Comparison of ENCODE assay signal across 11 cellular contexts in genomic region chr9:112774006-112774996, GRCh38. TPM values are rescaled to one million over a fixed set of nuclear protein-coding genes. Genes with fewer than 3 reads are reported as not detected.
A peak's percentile ranks its signal among the peaks of the same experiment; 100 is the strongest.
DNase-seq lines count a peak whose midpoint lies in the region; ATAC-seq and TF ChIP-seq lines count a peak whose summit lies in the region.
"Had no signal": no experiment of that assay in that cellular context is flagged by ENCODE, and none has a peak within 500 bp of the region (broad histone marks: within the 10 kb centered on the region; RNA-seq: fewer than 3 reads in every experiment).

No MANE protein-coding gene starts in this region.

- H3K79me2 ChIP-seq in Karpas-422 (ENCODE audit: low read length) (peaks cover 80% of the 10 kb centered on the region), SK-N-SH (ENCODE audit: insufficient read depth) (no peaks in the 10 kb centered on the region)

- H4K20me1 ChIP-seq in Karpas-422 (ENCODE audit: insufficient read depth, low read depth, low read length) (peaks cover 42% of the 10 kb centered on the region), SK-N-SH (ENCODE audit: insufficient read depth) (no peaks in the 10 kb centered on the region)

- no peaks in the 10 kb centered on the region for H3K36me3 ChIP-seq in Karpas-422 (ENCODE audit: insufficient read depth, low read length)
- no peaks in the 10 kb centered on the region for H3K36me3 ChIP-seq in SK-N-SH (replicated peaks in 1 of 2; ENCODE audit: control insufficient read depth in 1 of 2, insufficient read depth in 2 of 2, low read length in 1 of 2)
- H3K36me3 ChIP-seq: cardiac muscle cell, left lung had no signal

- peak overlapping the region; percentile 16 for H3K27ac ChIP-seq in Karpas-422 (ENCODE audit: low read length)
- H3K27ac ChIP-seq in SK-N-SH (ENCODE audit: low read depth in 2 of 2, low read length in 1 of 2): no peak overlapping the region
- H3K27ac ChIP-seq: cardiac muscle cell, left lung had no signal

- WGBS in SK-N-SH (ENCODE audit: low lambda C conversion rate): 91% methylated on average over 9 of the region's 9 CpGs

- no peak overlapping the region for H2AFZ ChIP-seq in Karpas-422 (ENCODE audit: low read length)
- H2AFZ ChIP-seq in SK-N-SH (ENCODE audit: low read depth): no peak overlapping the region

- CTCF ChIA-PET in SK-N-SH (lab: Yijun Ruan, JAX): interaction anchor here (1.1 kb wide), 1 partner anchor 10 kb away, joined by 3 read pairs; no protein-coding TSS in a partner anchor

- no peak for TF ChIP-seq CTCF in SK-N-SH (IDR thresholded peaks at IDR 0.05)

- POLR2A ChIA-PET in SK-N-SH (lab: Yijun Ruan, JAX): no interaction called here

- peak; percentile 61 for ATAC-seq in GM18511 (IDR thresholded peaks at IDR 0.05; ENCODE audit: unreplicated experiment)
- peak; percentile 41 for ATAC-seq in GM21576 (IDR thresholded peaks at IDR 0.05; ENCODE audit: unreplicated experiment)
- ATAC-seq: left lung had no signal

- H3F3A ChIP-seq in SK-N-SH (replicated peaks; ENCODE audit: insufficient read depth): no peaks in the 10 kb centered on the region

- H3K4me3 ChIP-seq in Karpas-422 (ENCODE audit: low read length) (peak overlapping the region; percentile 35; the same call in 1 of the 2 replicates), SK-N-SH (ENCODE audit: low read depth in 2 of 2, low read length in 1 of 2) (no peak overlapping the region)
- H3K4me3 ChIP-seq: cardiac muscle cell, left lung had no signal

- no peak for TF ChIP-seq EP300 in SK-N-SH (IDR thresholded peaks at IDR 0.05; ENCODE audit: borderline replicate concordance in 1 of 2, low read depth in 1 of 2, low read length in 1 of 2)

- no peak for TF ChIP-seq RAD21 in SK-N-SH (IDR thresholded peaks at IDR 0.05; ENCODE audit: low read length)

- H3K4me1 ChIP-seq in Karpas-422 (ENCODE audit: low read length) (peaks cover 51% of the 10 kb centered on the region), SK-N-SH (ENCODE audit: control insufficient read depth in 1 of 2, insufficient read depth in 2 of 2, low read depth in 1 of 2, low read length in 1 of 2) (no peaks in the 10 kb centered on the region)

- H3K27me3 ChIP-seq in Karpas-422 (ENCODE audit: low read length) (no peaks in the 10 kb centered on the region), SK-N-SH (ENCODE audit: insufficient read depth) (no peaks in the 10 kb centered on the region)
- H3K27me3 ChIP-seq: cardiac muscle cell, left lung had no signal

- DNase-seq in Karpas-422: peak; percentile 52
- peak; percentile 73 for DNase-seq in iris pigment epithelial cell (ENCODE audit: low read depth)
- DNase-seq in globus pallidus (ENCODE audit: low spot score): no peak
- DNase-seq in activated CD4-positive, alpha-beta T cell treated with anti-CD3 and anti-CD28 coated beads, Interleukin-2, amount 50 U/mL, for 4 hours: no peak
- DNase-seq in SK-N-SH: no peak
- no peak for DNase-seq in SIG-M5 treated with dmso at 0.1 percent for 504 hours (lab: John Stamatoyannopoulos, UW; ENCODE audit: unreplicated experiment)
- DNase-seq: left lung, NCI-H1694 treated with DMSO at 0.1 percent for 48 hours had no signal

- H3K4me2 ChIP-seq in Karpas-422 (ENCODE audit: low read depth, low read length, poor library complexity, severe bottlenecking) (peak overlapping the region; percentile 62), SK-N-SH (no peak overlapping the region)

- H3K9me3 ChIP-seq in Karpas-422 (ENCODE audit: low read length): no peaks in the 10 kb centered on the region
- no peaks in the 10 kb centered on the region for H3K9me3 ChIP-seq in SK-N-SH
- H3K9me3 ChIP-seq: left lung had no signal

- H3K9me2 ChIP-seq in Karpas-422 (replicated peaks; ENCODE audit: insufficient read depth, low read length): no peaks in the 10 kb centered on the region
- no peaks in the 10 kb centered on the region for H3K9me2 ChIP-seq in SK-N-SH

- H3K9ac ChIP-seq in Karpas-422 (ENCODE audit: low read length): 0 out of 2 replicates have a peak overlapping the region, but pooled peaks have one; percentile 1
- H3K9ac ChIP-seq in SK-N-SH: no peak overlapping the region

TF ChIP-seq in SK-N-SH, 30 proteins besides CTCF, POLR2A, EP300 and RAD21:
- TF ChIP-seq FOXJ3 (CRISPR knock-in tag; IDR thresholded peaks at IDR 0.05): no peak
- no peak for TF ChIP-seq EZH2phosphoT487 (IDR thresholded peaks at IDR 0.05; ENCODE audit: borderline replicate concordance, low read depth)

RNA-seq across cellular contexts. Expression of gene SNX30, which starts 23.7 kb away (rescaled TPM):
- total RNA-seq in Karpas-422 (2014; rRNA removed; shearing (Covaris generic); ENCODE audit: low replicate concordance): 41.1 and 43.8 TPM in 2 replicates
- polyA plus RNA-seq in SK-N-SH (2012; rRNA removed): 2.7 and 5.3 TPM in 2 replicates
- 3.6 and 3.9 TPM in 2 replicates for polyA plus RNA-seq in SK-N-SH (2012; cell fraction: cytosol; rRNA removed)
- polyA plus RNA-seq in SK-N-SH (2012; cell fraction: nucleus; rRNA removed): 5.6 and 10.5 TPM in 2 replicates

RNA-seq across cellular contexts. Expression of gene INIP, which starts 56.4 kb away (rescaled TPM):
- 37.0 and 51.0 TPM in 2 replicates for total RNA-seq in Karpas-422 (2014; rRNA removed; shearing (Covaris generic); ENCODE audit: low replicate concordance)
- 7.9 and 10.2 TPM in 2 replicates for polyA plus RNA-seq in SK-N-SH (2012; rRNA removed)
- 12.2 and 13.4 TPM in 2 replicates for polyA plus RNA-seq in SK-N-SH (2012; cell fraction: cytosol; rRNA removed)
- 4.4 and 5.6 TPM in 2 replicates for polyA plus RNA-seq in SK-N-SH (2012; cell fraction: nucleus; rRNA removed)

Comparison
In these comparisons a context has a peak if more than half of its experiments do, and no peak if none do; other contexts are left out.
1. DNase-seq: peak in Karpas-422 (single experiment) and iris pigment epithelial cell (single experiment); none in globus pallidus (single experiment), activated CD4-positive, alpha-beta T cell treated with anti-CD3 and anti-CD28 coated beads, Interleukin-2, amount 50 U/mL, for 4 hours (0 of 2), SK-N-SH (single experiment) and SIG-M5 treated with dmso at 0.1 percent for 504 hours (single experiment).